23 cellular contexts compared by ENCODE assay signal in the genomic region with DNA sequence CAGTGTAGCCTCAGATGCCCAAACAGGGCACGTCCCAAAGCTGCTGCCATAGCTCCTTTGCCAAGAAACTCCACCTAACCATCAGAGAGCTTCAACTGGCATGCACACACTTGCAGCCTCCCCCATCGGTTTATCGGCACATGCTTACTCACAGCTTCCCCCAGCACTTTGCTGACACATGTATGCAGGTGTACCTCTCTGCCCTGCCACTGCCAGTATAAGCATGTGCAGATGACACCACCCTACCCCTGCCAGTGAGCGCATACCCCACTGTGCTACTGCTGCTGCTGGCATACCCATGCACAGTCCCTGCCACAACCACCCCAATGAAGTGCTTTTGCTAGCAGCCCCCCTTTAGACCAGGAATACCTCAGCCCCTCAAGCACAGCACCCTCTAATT.
"Had no signal": no experiment of that assay in that cellular context is flagged by ENCODE, and none has a peak within 500 bp of the region (broad histone marks: within the 10 kb centered on the region; RNA-seq: fewer than 3 reads in every experiment).

No MANE protein-coding gene starts in this region.

- H3K9me3 ChIP-seq: MG63, SK-N-SH had no signal

- DNase-seq: IMR-90, Karpas-422, KG1, MG63, NCI-H1092, NCI-H1105 treated with DMSO at 0.1 percent for 48 hours, NCI-H1417 treated with DMSO at 0.1 percent for 48 hours, NCI-H146, NCI-H1694 treated with DMSO at 0.1 percent for 48 hours, NCI-H1930, NCI-H2081, NCI-H2107, NCI-H226, NCI-H446, NCI-H510A, NCI-H524 treated with DMSO at 0.1 percent for 48 hours, NCI-H69, NCI-H774, RPMI8226, SHP77, SK-N-SH had no signal

- H3K27me3 ChIP-seq: MG63 had no signal

- H3K36me3 ChIP-seq: MG63 had no signal

- H3K4me3 ChIP-seq: MG63 had no signal

- FAIRE-seq: HepG2, RCC 7860 had no signal

- H3K9ac ChIP-seq: SK-N-SH had no signal

- H3K4me2 ChIP-seq: SK-N-SH had no signal

- ATAC-seq: HepG2 had no signal
